9 cellular contexts compared by ENCODE assay signal in the genomic region with DNA sequence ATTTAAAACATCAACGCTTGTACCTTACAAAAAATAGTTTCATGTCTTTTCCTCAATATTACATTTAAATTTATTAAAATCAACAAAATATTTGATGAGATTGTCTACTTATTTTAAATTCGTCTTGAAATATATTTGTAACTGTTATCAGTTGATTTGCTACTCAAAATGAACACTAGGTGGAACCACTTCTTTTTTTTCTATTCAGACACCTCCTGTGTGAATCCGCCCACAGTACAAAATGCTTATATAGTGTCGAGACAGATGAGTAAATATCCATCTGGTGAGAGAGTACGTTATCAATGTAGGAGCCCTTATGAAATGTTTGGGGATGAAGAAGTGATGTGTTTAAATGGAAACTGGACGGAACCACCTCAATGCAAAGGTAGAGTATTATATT. TPM values are rescaled to one million over a fixed set of nuclear protein-coding genes. Genes with fewer than 3 reads are reported as not detected.
A peak's percentile ranks its signal among the peaks of the same experiment; 100 is the strongest.
DNase-seq lines count a peak whose midpoint lies in the region; ATAC-seq and TF ChIP-seq lines count a peak whose summit lies in the region.
"Not testable (repeated sequence)": the region's sequence is repeated elsewhere in the genome, so short reads cannot be mapped to it uniquely, and the experiment has no call there.
"Had no signal": no experiment of that assay in that cellular context is flagged by ENCODE, and none has a peak within 500 bp of the region (broad histone marks: within the 10 kb centered on the region; RNA-seq: fewer than 3 reads in every experiment).

No MANE protein-coding gene starts in this region.

- TF ChIP-seq RAD21 in neural cell (conservative IDR thresholded peaks at IDR 0.05), result not testable (repeated sequence)

- H3K36me3 ChIP-seq in neural cell (ENCODE audit: insufficient read depth, low read length), result not testable (repeated sequence)

- H4K20me1 ChIP-seq in neural cell (ENCODE audit: insufficient read depth), result not testable (repeated sequence)

- H2AFZ ChIP-seq in neural cell (ENCODE audit: low read depth, low read length), result not testable (repeated sequence)

- H3F3A ChIP-seq in neural cell (ENCODE audit: insufficient read depth, low read length, poor library complexity, severe bottlenecking), result not testable (repeated sequence)

- H3K9me2 ChIP-seq in neural cell (ENCODE audit: insufficient read depth, low read length), result not testable (repeated sequence)

- not testable (repeated sequence) for H3K27me3 ChIP-seq in neural cell (ENCODE audit: insufficient read depth, low read depth, low read length)

- not testable (repeated sequence) for TF ChIP-seq EP300 in neural cell (conservative IDR thresholded peaks at IDR 0.05; ENCODE audit: poor library complexity, severe bottlenecking)

- H3K79me2 ChIP-seq in neural cell (replicated peaks; ENCODE audit: insufficient read depth, low read length), result not testable (repeated sequence)

- ATAC-seq in GM18868 (IDR thresholded peaks at IDR 0.05; ENCODE audit: unreplicated experiment), result peak; percentile 97
- ATAC-seq in HG02884 (IDR thresholded peaks at IDR 0.05; ENCODE audit: unreplicated experiment), result peak; percentile 90

- TF ChIP-seq CTCF in epithelial cell of proximal tubule (conservative IDR thresholded peaks at IDR 0.05; ENCODE audit: low read depth, low read length) (peak; percentile 49), neural cell (IDR thresholded peaks at IDR 0.05; ENCODE audit: poor library complexity, severe bottlenecking) (peak; percentile 46)

- H3K4me3 ChIP-seq in epithelial cell of proximal tubule (ENCODE audit: low read depth, low read length); neural cell (ENCODE audit: low read length): not testable (repeated sequence)

- not testable (repeated sequence) for H3K9me3 ChIP-seq in neural cell (ENCODE audit: low read length)

- H3K4me2 ChIP-seq in neural cell (ENCODE audit: low read length), result not testable (repeated sequence)

- in situ Hi-C loops in Caki2 (cut with HindIII; ENCODE audit: low pct_unique_long_range_greater_than_20kb, low sequenced_read_pairs), result not testable (repeated sequence)

- not testable (repeated sequence) for H3K27ac ChIP-seq in neural cell (ENCODE audit: low read length)

- DNase-seq in Caki2 (ENCODE audit: low read depth) (peak; percentile 32), Kasumi-1 (lab: John Stamatoyannopoulos, UW) (peak; percentile 30 to 59), NCI-H345 treated with DMSO at 0.1 percent for 48 hours (lab: John Stamatoyannopoulos, UW; ENCODE audit: unreplicated experiment) (peak; percentile 8), SKM-1 (lab: John Stamatoyannopoulos, UW; ENCODE audit: unreplicated experiment) (peak; percentile 62)
- not testable (repeated sequence) for DNase-seq in epithelial cell of proximal tubule (ENCODE audit: low read depth)

- H3K9ac ChIP-seq in neural cell (ENCODE audit: low read length), result not testable (repeated sequence)

TF ChIP-seq in neural cell, 6 proteins besides CTCF, POLR2A, EP300 and RAD21:
- TF ChIP-seq SMC3 (conservative IDR thresholded peaks at IDR 0.05; ENCODE audit: poor library complexity), result peak; percentile 34

RNA-seq across cellular contexts. Expression of a gene that starts 31.4 kb away (rescaled TPM):
- total RNA-seq in Caki2 (2014; rRNA removed; shearing (Covaris generic); ENCODE audit: low replicate concordance), result not detected in 2 replicates
- not detected in 2 replicates for total RNA-seq in epithelial cell of proximal tubule
- polyA plus RNA-seq in neural cell, result not detected in 2 replicates
- polyA minus RNA-seq in neural cell, result not detected in 2 replicates
- total RNA-seq: T-cell had no signal
